Comparison of ENCODE assay signal across 8 cellular contexts in the genomic region with DNA sequence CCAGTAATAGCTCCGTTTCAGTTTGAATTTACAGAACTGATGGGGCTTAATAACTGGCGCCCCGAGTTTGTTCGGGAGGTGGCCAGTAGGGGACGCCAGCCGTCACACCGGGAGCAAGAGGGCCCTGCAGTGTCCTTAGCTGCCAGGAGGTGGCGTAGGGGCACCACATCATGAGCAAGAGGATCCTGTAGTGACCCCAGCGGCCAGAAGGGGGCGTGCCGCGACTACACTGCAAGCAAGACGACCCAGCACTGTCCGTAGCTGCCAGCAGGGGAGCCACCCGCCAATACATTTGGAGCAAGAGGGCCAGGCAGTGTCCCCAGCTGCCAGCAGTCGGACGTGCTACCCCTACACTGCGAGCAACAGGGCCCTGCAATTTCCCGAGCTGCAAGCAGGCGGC.
DNase-seq lines count a peak whose midpoint lies in the region; ATAC-seq and TF ChIP-seq lines count a peak whose summit lies in the region.

No MANE protein-coding gene starts in this region.

- no peak overlapping the region for H3K4me3 Mint-ChIP-seq in CD4-positive, alpha-beta memory T cell

- H3K4me1 Mint-ChIP-seq in CD4-positive, alpha-beta memory T cell, result no peaks in the 10 kb centered on the region

- H3K27me3 ChIP-seq in CD4-positive, alpha-beta memory T cell (ENCODE audit: insufficient read depth, low read length), result no peaks in the 10 kb centered on the region
- H3K27me3 ChIP-seq in hepatocyte, result no peaks in the 10 kb centered on the region

- intact Hi-C loops in CD4-positive, alpha-beta memory T cell (cut with micrococcal nuclease), result no loop called here

- H3K27ac ChIP-seq in CD4-positive, alpha-beta memory T cell (ENCODE audit: low read depth, low read length), result no peak overlapping the region
- no peak overlapping the region for H3K27ac ChIP-seq in hepatocyte

- peak; percentile 25 for TF ChIP-seq CTCF in hepatocyte (IDR thresholded peaks at IDR 0.05; ENCODE audit: poor library complexity)

- H3K9me3 ChIP-seq in CD4-positive, alpha-beta memory T cell (ENCODE audit: control insufficient read depth in 1 of 2, low read length in 2 of 2), result no peaks in the 10 kb centered on the region
- no peaks in the 10 kb centered on the region for H3K9me3 ChIP-seq in hepatocyte (ENCODE audit: low read depth)

- CTCF ChIA-PET in CD4-positive, alpha-beta memory T cell (lab: Charles Lee; ENCODE audit: partially characterized antibody), result no interaction called here

- H3K27me3 Mint-ChIP-seq in CD4-positive, alpha-beta memory T cell, result peaks cover 0 to 6% of the 10 kb centered on the region in 2 donors

- H3K27ac Mint-ChIP-seq in CD4-positive, alpha-beta memory T cell, result peak overlapping the region in 1 of 7 donors; percentile 79

- no peaks in the 10 kb centered on the region for H3K79me2 ChIP-seq in hepatocyte

- 92% methylated on average over 14 of the region's 20 CpGs for WGBS in hepatocyte (ENCODE audit: low lambda C conversion rate, missing lambda C conversion rate)

- H3K36me3 ChIP-seq in CD4-positive, alpha-beta memory T cell (ENCODE audit: insufficient read depth, low read length), result no peaks in the 10 kb centered on the region
- no peaks in the 10 kb centered on the region for H3K36me3 ChIP-seq in hepatocyte (replicated peaks; ENCODE audit: insufficient read depth, low read depth)

- DNase-seq in CD4-positive, alpha-beta memory T cell, result peak; percentile 20 to 76 (median 24)
- DNase-seq in NAMALWA (ENCODE audit: low spot score), result peak; percentile 82
- DNase-seq in activated gamma-delta T cell treated with anti-CD3 and anti-CD28 coated beads, Interleukin-2, amount 50 U/mL, for 16 hours (ENCODE audit: low read depth), result peak; percentile 24
- DNase-seq in hepatocyte (ENCODE audit: low spot score), result peak; percentile 54
- peak; percentile 15 for DNase-seq in stimulated activated CD4-positive, alpha-beta T cell treated with anti-CD3 and anti-CD28 coated beads, Interleukin-4, amount 100 ng/mL, for 4 hours
- no peak for DNase-seq in NK-92 (lab: John Stamatoyannopoulos, UW; ENCODE audit: unreplicated experiment)
- no peak for DNase-seq in retina

- no peaks in the 10 kb centered on the region for H3K4me1 ChIP-seq in CD4-positive, alpha-beta memory T cell (ENCODE audit: insufficient read depth, low read length)
- H3K4me1 ChIP-seq in hepatocyte (ENCODE audit: insufficient read depth), result no peaks in the 10 kb centered on the region

- POLR2A ChIA-PET in CD4-positive, alpha-beta memory T cell (lab: Charles Lee; ENCODE audit: partially characterized antibody), result no interaction called here

- no peak overlapping the region for H2AFZ ChIP-seq in hepatocyte

- H3K4me3 ChIP-seq in CD4-positive, alpha-beta memory T cell (ENCODE audit: low read length in 2 of 2), result no peak overlapping the region
- no peak overlapping the region for H3K4me3 ChIP-seq in hepatocyte

- ATAC-seq in HG03378 (IDR thresholded peaks at IDR 0.05; ENCODE audit: unreplicated experiment), result no peak

- no peaks in the 10 kb centered on the region for H3K9me2 ChIP-seq in hepatocyte (replicated peaks; ENCODE audit: insufficient read depth)

- H3K9me3 Mint-ChIP-seq in CD4-positive, alpha-beta memory T cell, result peaks cover 0 to 4% (median 0%) of the 10 kb centered on the region in 8 donors

- H3K4me2 ChIP-seq in hepatocyte, result no peak overlapping the region

- H4K20me1 ChIP-seq in hepatocyte (ENCODE audit: insufficient read depth, poor library complexity, severe bottlenecking), result no peaks in the 10 kb centered on the region

- H3K36me3 Mint-ChIP-seq in CD4-positive, alpha-beta memory T cell, result no peaks in the 10 kb centered on the region

Comparison
In these comparisons a context has a peak if more than half of its experiments do, and no peak if none do; other contexts are left out.
1. DNase-seq: peak in CD4-positive, alpha-beta memory T cell (5 of 5), NAMALWA (single experiment), activated gamma-delta T cell treated with anti-CD3 and anti-CD28 coated beads, Interleukin-2, amount 50 U/mL, for 16 hours (single experiment), hepatocyte (single experiment) and stimulated activated CD4-positive, alpha-beta T cell treated with anti-CD3 and anti-CD28 coated beads, Interleukin-4, amount 100 ng/mL, for 4 hours (2 of 2); none in NK-92 (single experiment) and retina (single experiment).